21 cellular contexts compared by ENCODE assay signal in the genomic region with DNA sequence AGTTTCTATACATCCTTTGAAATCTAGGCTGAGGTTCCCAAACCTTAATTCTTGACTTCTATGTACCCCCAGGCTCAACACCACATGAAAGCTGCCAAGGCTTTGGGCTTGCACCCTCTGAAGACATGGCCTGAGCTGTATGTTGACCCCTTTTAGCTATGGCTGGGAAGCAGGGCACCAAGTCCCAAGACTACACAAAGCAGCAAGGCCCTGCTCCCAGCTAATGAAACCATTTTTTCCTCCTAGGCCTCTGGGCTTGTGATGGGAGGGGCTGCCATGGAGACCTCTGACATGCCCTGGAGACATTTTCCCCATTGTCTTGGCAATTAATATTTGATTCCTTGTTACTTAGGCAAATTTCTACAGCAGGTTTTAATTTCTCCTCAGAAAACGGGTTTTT.
A peak's percentile ranks its signal among the peaks of the same experiment; 100 is the strongest.
DNase-seq lines count a peak whose midpoint lies in the region; ATAC-seq, FAIRE-seq and TF ChIP-seq lines count a peak whose summit lies in the region.
"Had no signal": no experiment of that assay in that cellular context is flagged by ENCODE, and none has a peak within 500 bp of the region (broad histone marks: within the 10 kb centered on the region; RNA-seq: fewer than 3 reads in every experiment).

No MANE protein-coding gene starts in this region.

- ATAC-seq in A549 = no peak
- ATAC-seq: CD8-positive, alpha-beta T cell had no signal

- WGBS in A549 (ENCODE audit: missing lambda C conversion rate) = 0% methylated on average over 1 of the region's 1 CpG
- WGBS in SK-N-SH (ENCODE audit: low lambda C conversion rate) = 11% methylated on average over 1 of the region's 1 CpG

- H3K9ac ChIP-seq in SK-N-SH = no peak overlapping the region
- H3K9ac ChIP-seq: BLaER1 treated with 17β-estradiol and CSF1 and Interleukin-3, amounts not matched to agents 10 nM and 100 nM had no signal

- no peaks in the 10 kb centered on the region for H3K79me2 ChIP-seq in SK-N-SH (ENCODE audit: insufficient read depth)

- no peak overlapping the region for H3K4me2 ChIP-seq in A549
- H3K4me2 ChIP-seq in SK-N-SH = no peak overlapping the region
- H3K4me2 ChIP-seq: BLaER1 treated with 17β-estradiol and CSF1 and Interleukin-3, amounts not matched to agents 10 nM and 100 nM had no signal

- TF ChIP-seq EP300 in A549 (IDR thresholded peaks at IDR 0.05) (no peak), SK-N-SH (IDR thresholded peaks at IDR 0.05; ENCODE audit: borderline replicate concordance in 1 of 2, low read depth in 1 of 2, low read length in 1 of 2) (no peak)

- peaks cover 7% of the 10 kb centered on the region; the same call in 1 of the 3 replicates for H3K9me3 ChIP-seq in A549
- H3K9me3 ChIP-seq in HEK293 (ENCODE audit: control insufficient read depth, insufficient read depth, low read depth, low read length) = no peaks in the 10 kb centered on the region
- H3K9me3 ChIP-seq in SK-N-SH = no peaks in the 10 kb centered on the region

- no peaks in the 10 kb centered on the region for H3K4me1 ChIP-seq in A549
- no peaks in the 10 kb centered on the region for H3K4me1 ChIP-seq in HEK293 (ENCODE audit: control insufficient read depth, insufficient read depth, low read length)
- peaks cover 0 to 6% of the 10 kb centered on the region in 2 experiments; a peak in 2 of 4 replicates for H3K4me1 ChIP-seq in SK-N-SH (ENCODE audit: control insufficient read depth in 1 of 2, insufficient read depth in 2 of 2, low read depth in 1 of 2, low read length in 1 of 2)
- H3K4me1 ChIP-seq: BE2C; BLaER1 treated with 17β-estradiol and CSF1 and Interleukin-3, amounts not matched to agents 10 nM and 100 nM; Caco-2 had no signal

- no peak for TF ChIP-seq POLR2A in A549 (IDR thresholded peaks at IDR 0.05; ENCODE audit: low read length)

- no peaks in the 10 kb centered on the region for H3K36me3 ChIP-seq in HEK293 (ENCODE audit: control insufficient read depth in 2 of 2, insufficient read depth in 1 of 2, low read length in 2 of 2)
- no peaks in the 10 kb centered on the region for H3K36me3 ChIP-seq in SK-N-SH (replicated peaks in 1 of 2; ENCODE audit: control insufficient read depth in 1 of 2, insufficient read depth in 2 of 2, low read length in 1 of 2)
- H3K36me3 ChIP-seq: BE2C had no signal

- no peak overlapping the region for H3K4me3 ChIP-seq in A549
- H3K4me3 ChIP-seq in HEK293 (ENCODE audit: low read depth, low read length) = no peak overlapping the region
- H3K4me3 ChIP-seq in SK-N-SH (ENCODE audit: low read depth in 2 of 2, low read length in 1 of 2) = no peak overlapping the region
- H3K4me3 ChIP-seq: BLaER1 treated with 17β-estradiol and CSF1 and Interleukin-3, amounts not matched to agents 10 nM and 100 nM had no signal

- no peak for TF ChIP-seq CTCF in A549 (IDR thresholded peaks at IDR 0.05)
- TF ChIP-seq CTCF in HEK293 (tag by site-specific recombination; IDR thresholded peaks at IDR 0.05) = no peak
- no peak for TF ChIP-seq CTCF in SK-N-SH (IDR thresholded peaks at IDR 0.05)

- CTCF ChIA-PET in A549 (lab: Yijun Ruan, JAX) = no interaction called here
- CTCF ChIA-PET in HEK293 (lab: Yijun Ruan, JAX) = no interaction called here
- CTCF ChIA-PET in SK-N-SH (lab: Yijun Ruan, JAX) = no interaction called here

- DNase-seq in A549 (ENCODE audit: low read depth in 1 of 2, low spot score in 1 of 2) (no peak), OCI-M1 (lab: John Stamatoyannopoulos, UW) (peak; percentile 11), HT-29 (ENCODE audit: low spot score) (no peak), SK-N-SH (no peak), islet precursor cell (no peak)
- DNase-seq: ACHN; BE2C; Caco-2; Calu3; CD4-positive, alpha-beta T cell; CD8-positive, alpha-beta T cell; DMS79 treated with DMSO at 0.1 percent for 48 hours; GF-D8 had no signal

- H4K20me1 ChIP-seq in SK-N-SH (ENCODE audit: insufficient read depth) = no peaks in the 10 kb centered on the region
- H4K20me1 ChIP-seq: BLaER1 treated with 17β-estradiol and CSF1 and Interleukin-3, amounts not matched to agents 10 nM and 100 nM had no signal

- POLR2A ChIA-PET in A549 (lab: Yijun Ruan, JAX) (no interaction called here), HEK293 (lab: Yijun Ruan, JAX) (no interaction called here), SK-N-SH (lab: Yijun Ruan, JAX) (no interaction called here)

- no peak overlapping the region for H3K27ac ChIP-seq in A549
- no peak overlapping the region for H3K27ac ChIP-seq in HEK293 (ENCODE audit: extremely low read depth, low read depth, low read length)
- no peak overlapping the region for H3K27ac ChIP-seq in SK-N-SH (ENCODE audit: low read depth in 2 of 2, low read length in 1 of 2)
- H3K27ac ChIP-seq: 22Rv1; BLaER1 treated with 17β-estradiol and CSF1 and Interleukin-3, amounts not matched to agents 10 nM and 100 nM; C4-2B had no signal

- FAIRE-seq in A549 (lab: Jason Lieb, UNC) = no peak
- FAIRE-seq: D721Med, G401.6, GM12891, GM19239 had no signal

- H2AFZ ChIP-seq in SK-N-SH (ENCODE audit: low read depth) = no peak overlapping the region

- H3K27me3 ChIP-seq in SK-N-SH (ENCODE audit: insufficient read depth) = no peaks in the 10 kb centered on the region
- H3K27me3 ChIP-seq: BE2C; BLaER1 treated with 17β-estradiol and CSF1 and Interleukin-3, amounts not matched to agents 10 nM and 100 nM had no signal

- no peaks in the 10 kb centered on the region for H3F3A ChIP-seq in SK-N-SH (replicated peaks; ENCODE audit: insufficient read depth)

- H3K9me2 ChIP-seq in SK-N-SH = no peaks in the 10 kb centered on the region

- no peak for TF ChIP-seq RAD21 in A549 (conservative IDR thresholded peaks at IDR 0.05 in 1 of 2, IDR thresholded peaks at IDR 0.05 in 1 of 2)
- TF ChIP-seq RAD21 in SK-N-SH (IDR thresholded peaks at IDR 0.05; ENCODE audit: low read length) = no peak

TF ChIP-seq in A549, 52 proteins besides CTCF, POLR2A, EP300 and RAD21:
- TF ChIP-seq ZFP36 (IDR thresholded peaks at IDR 0.05; ENCODE audit: borderline replicate concordance, partially characterized antibody) (peak; percentile 68), CBX2 (IDR thresholded peaks at IDR 0.05; ENCODE audit: borderline replicate concordance, low read depth) (no peak)
TF ChIP-seq in A549: peak in this region for 1.

TF ChIP-seq in HEK293, 187 proteins besides CTCF, POLR2A, EP300 and RAD21:
- TF ChIP-seq SETDB1 (IDR thresholded peaks at IDR 0.05; ENCODE audit: insufficient read length, low read length) (peak; percentile 83), ZNF184 (tag by site-specific recombination; IDR thresholded peaks at IDR 0.05) (no peak), ZNF585B (tag by site-specific recombination; IDR thresholded peaks at IDR 0.05) (peak; percentile 96), ZNF555 (tag by site-specific recombination; conservative IDR thresholded peaks at IDR 0.05) (no peak), TRIM28 (IDR thresholded peaks at IDR 0.05; ENCODE audit: borderline replicate concordance, low read length) (peak; percentile 72; the same call in 1 of the 2 replicates)
- TF ChIP-seq, protein P1, sequence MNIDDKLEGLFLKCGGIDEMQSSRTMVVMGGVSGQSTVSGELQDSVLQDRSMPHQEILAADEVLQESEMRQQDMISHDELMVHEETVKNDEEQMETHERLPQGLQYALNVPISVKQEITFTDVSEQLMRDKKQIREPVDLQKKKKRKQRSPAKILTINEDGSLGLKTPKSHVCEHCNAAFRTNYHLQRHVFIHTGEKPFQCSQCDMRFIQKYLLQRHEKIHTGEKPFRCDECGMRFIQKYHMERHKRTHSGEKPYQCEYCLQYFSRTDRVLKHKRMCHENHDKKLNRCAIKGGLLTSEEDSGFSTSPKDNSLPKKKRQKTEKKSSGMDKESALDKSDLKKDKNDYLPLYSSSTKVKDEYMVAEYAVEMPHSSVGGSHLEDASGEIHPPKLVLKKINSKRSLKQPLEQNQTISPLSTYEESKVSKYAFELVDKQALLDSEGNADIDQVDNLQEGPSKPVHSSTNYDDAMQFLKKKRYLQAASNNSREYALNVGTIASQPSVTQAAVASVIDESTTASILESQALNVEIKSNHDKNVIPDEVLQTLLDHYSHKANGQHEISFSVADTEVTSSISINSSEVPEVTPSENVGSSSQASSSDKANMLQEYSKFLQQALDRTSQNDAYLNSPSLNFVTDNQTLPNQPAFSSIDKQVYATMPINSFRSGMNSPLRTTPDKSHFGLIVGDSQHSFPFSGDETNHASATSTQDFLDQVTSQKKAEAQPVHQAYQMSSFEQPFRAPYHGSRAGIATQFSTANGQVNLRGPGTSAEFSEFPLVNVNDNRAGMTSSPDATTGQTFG (tag by site-specific recombination; IDR thresholded peaks at IDR 0.05; ENCODE audit: borderline replicate concordance) = no peak

TF ChIP-seq in SK-N-SH, 30 proteins besides CTCF, POLR2A, EP300 and RAD21 (continues in another document):
- TF ChIP-seq, protein P2, sequence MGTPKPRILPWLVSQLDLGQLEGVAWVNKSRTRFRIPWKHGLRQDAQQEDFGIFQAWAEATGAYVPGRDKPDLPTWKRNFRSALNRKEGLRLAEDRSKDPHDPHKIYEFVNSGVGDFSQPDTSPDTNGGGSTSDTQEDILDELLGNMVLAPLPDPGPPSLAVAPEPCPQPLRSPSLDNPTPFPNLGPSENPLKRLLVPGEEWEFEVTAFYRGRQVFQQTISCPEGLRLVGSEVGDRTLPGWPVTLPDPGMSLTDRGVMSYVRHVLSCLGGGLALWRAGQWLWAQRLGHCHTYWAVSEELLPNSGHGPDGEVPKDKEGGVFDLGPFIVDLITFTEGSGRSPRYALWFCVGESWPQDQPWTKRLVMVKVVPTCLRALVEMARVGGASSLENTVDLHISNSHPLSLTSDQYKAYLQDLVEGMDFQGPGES (IDR thresholded peaks at IDR 0.05; ENCODE audit: low read depth, low read length) = no peak
- TF ChIP-seq RFX5 (IDR thresholded peaks at IDR 0.05; ENCODE audit: low read length) (no peak), GATA2 (CRISPR knock-in tag; IDR thresholded peaks at IDR 0.05) (no peak), FOSL2 (IDR thresholded peaks at IDR 0.05; ENCODE audit: borderline replicate concordance, low read depth) (no peak), MXI1 (IDR thresholded peaks at IDR 0.05; ENCODE audit: low read depth, low read length) (no peak), GABPA (IDR thresholded peaks at IDR 0.05; ENCODE audit: low read depth) (no peak), MEF2A (IDR thresholded peaks at IDR 0.05; ENCODE audit: borderline replicate concordance, low read depth) (no peak), TAF1 (IDR thresholded peaks at IDR 0.05; ENCODE audit: borderline replicate concordance, low read depth, low read length) (no peak), TEAD4 (IDR thresholded peaks at IDR 0.05; ENCODE audit: borderline replicate concordance, insufficient read depth) (no peak), JUND (IDR thresholded peaks at IDR 0.05) (no peak)
- TF ChIP-seq, protein P3, sequence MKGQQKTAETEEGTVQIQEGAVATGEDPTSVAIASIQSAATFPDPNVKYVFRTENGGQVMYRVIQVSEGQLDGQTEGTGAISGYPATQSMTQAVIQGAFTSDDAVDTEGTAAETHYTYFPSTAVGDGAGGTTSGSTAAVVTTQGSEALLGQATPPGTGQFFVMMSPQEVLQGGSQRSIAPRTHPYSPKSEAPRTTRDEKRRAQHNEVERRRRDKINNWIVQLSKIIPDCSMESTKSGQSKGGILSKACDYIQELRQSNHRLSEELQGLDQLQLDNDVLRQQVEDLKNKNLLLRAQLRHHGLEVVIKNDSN (IDR thresholded peaks at IDR 0.05; ENCODE audit: borderline replicate concordance, low read depth) = no peak
